ENCODE assay signal across 8 cellular contexts in the genomic region with DNA sequence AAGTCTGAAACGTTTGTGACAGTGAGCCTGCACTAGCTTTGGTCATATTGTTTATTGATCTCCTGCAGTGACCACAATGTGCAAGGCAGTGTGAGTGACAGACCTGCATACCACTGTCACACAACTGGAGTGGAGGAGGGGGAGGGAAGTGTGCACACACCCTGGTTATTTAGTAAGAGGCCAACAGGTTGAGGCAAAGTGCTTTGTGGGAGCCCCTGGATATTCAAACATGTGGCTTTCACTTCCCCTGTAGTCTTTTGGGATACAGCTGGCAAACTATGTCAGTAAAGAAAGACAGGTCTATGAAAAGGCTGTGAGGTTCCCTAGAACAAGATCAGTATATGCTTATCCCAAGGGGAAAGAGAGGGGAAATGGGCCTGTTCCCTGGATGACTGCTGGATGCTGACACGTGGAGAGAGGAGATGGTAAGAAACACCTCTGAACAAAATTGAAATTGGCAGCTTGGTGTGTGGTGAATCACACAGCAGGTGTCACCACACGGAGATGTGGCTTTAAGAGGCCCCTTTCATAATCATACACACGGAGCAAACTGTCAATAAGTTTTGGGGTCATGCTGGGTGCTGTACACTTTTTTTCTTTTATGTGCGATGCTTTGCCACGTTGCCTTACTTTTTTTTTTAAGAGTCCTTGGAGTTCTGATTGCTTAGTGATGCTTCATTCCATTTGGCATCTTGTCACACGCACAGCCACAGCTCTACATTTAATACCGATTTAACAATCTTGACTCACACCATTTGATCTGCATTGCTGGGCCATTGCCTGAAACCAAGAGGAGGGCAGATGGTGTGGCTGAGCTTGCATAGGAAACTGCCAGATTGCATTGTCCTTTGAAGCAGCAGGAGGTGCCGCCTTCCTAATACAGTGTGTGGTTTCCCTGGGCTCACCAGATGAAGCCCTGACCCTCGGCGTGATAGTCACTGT. TPM values are rescaled to one million over a fixed set of nuclear protein-coding genes. Genes with fewer than 3 reads are reported as not detected.
DNase-seq lines count a peak whose midpoint lies in the region; ATAC-seq and TF ChIP-seq lines count a peak whose summit lies in the region.

No MANE protein-coding gene starts in this region.

- H3K27me3 Mint-ChIP-seq in activated naive CD8-positive, alpha-beta T cell treated with anti-CD3 and anti-CD28 coated beads, Interleukin-2, amount 50 U/mL, for 24 hours: peaks cover 7% of the 10 kb centered on the region

- ATAC-seq in GM19035 (IDR thresholded peaks at IDR 0.05; ENCODE audit: unreplicated experiment): peak; percentile 67
- ATAC-seq in activated naive CD8-positive, alpha-beta T cell treated with anti-CD3 and anti-CD28 coated beads, Interleukin-2, amount 50 U/mL, for 24 hours: peak; percentile 69

- no peaks in the 10 kb centered on the region for H3K36me3 Mint-ChIP-seq in activated naive CD8-positive, alpha-beta T cell treated with anti-CD3 and anti-CD28 coated beads, Interleukin-2, amount 50 U/mL, for 24 hours (ENCODE audit: low read depth)

- no peak overlapping the region for H3K4me3 ChIP-seq in skeletal muscle satellite cell (ENCODE audit: low read length)
- no peak overlapping the region for H3K4me3 ChIP-seq in coronary artery

- H3K27me3 ChIP-seq in skeletal muscle satellite cell (ENCODE audit: control insufficient read depth, insufficient read depth, low read length): no peaks in the 10 kb centered on the region

- peaks cover 23% of the 10 kb centered on the region for H3K4me1 ChIP-seq in skeletal muscle satellite cell (ENCODE audit: control insufficient read depth, insufficient read depth, low read length)

- H3K9ac ChIP-seq in skeletal muscle satellite cell (ENCODE audit: low read depth, low read length): no peak overlapping the region

- no peaks in the 10 kb centered on the region for H3K9me3 Mint-ChIP-seq in activated naive CD8-positive, alpha-beta T cell treated with anti-CD3 and anti-CD28 coated beads, Interleukin-2, amount 50 U/mL, for 24 hours

- DNase-seq in AG09319 (ENCODE audit: extremely low read depth, low read depth) (peak; percentile 87), LHCN-M2 (ENCODE audit: low read depth) (peak; percentile 95), foreskin melanocyte (no peak), coronary artery (ENCODE audit: low spot score) (no peak)
- DNase-seq in activated naive CD8-positive, alpha-beta T cell treated with anti-CD3 and anti-CD28 coated beads, Interleukin-2, amount 50 U/mL, for 24 hours: no peak
- no peak for DNase-seq in central memory CD4-positive, alpha-beta T cell

- H3K4me3 Mint-ChIP-seq in activated naive CD8-positive, alpha-beta T cell treated with anti-CD3 and anti-CD28 coated beads, Interleukin-2, amount 50 U/mL, for 24 hours: no peak overlapping the region

- peak overlapping the region; percentile 18 for H3K4me2 ChIP-seq in skeletal muscle satellite cell (ENCODE audit: low read length)

- H3K9me3 ChIP-seq in skeletal muscle satellite cell (replicated peaks; ENCODE audit: low read length): no peaks in the 10 kb centered on the region

- H3K4me1 Mint-ChIP-seq in activated naive CD8-positive, alpha-beta T cell treated with anti-CD3 and anti-CD28 coated beads, Interleukin-2, amount 50 U/mL, for 24 hours: peaks cover 14% of the 10 kb centered on the region

- no peak overlapping the region for H3K27ac Mint-ChIP-seq in activated naive CD8-positive, alpha-beta T cell treated with anti-CD3 and anti-CD28 coated beads, Interleukin-2, amount 50 U/mL, for 24 hours

- TF ChIP-seq CTCF in AG09319 (IDR thresholded peaks at IDR 0.05; ENCODE audit: low read depth, low read length) (no peak), coronary artery (IDR thresholded peaks at IDR 0.05) (no peak)

- H3K36me3 ChIP-seq in skeletal muscle satellite cell (ENCODE audit: insufficient read depth, low read length): no peaks in the 10 kb centered on the region

- H3K27ac ChIP-seq in coronary artery: no peak overlapping the region

RNA-seq across cellular contexts. Expression of gene OSBP2, which starts 11.3 kb away (rescaled TPM):
- 18.7 and 24.4 TPM in 2 replicates for total RNA-seq in LHCN-M2 (2014; rRNA removed)
- polyA plus RNA-seq in LHCN-M2 (2012): 13.6 TPM
- 3.8 and 4.4 TPM in 2 replicates for total RNA-seq in skeletal muscle satellite cell (2012; rRNA removed)

RNA-seq across cellular contexts. Expression of gene DUSP18, which starts 38.3 kb away (rescaled TPM):
- total RNA-seq in LHCN-M2 (2014; rRNA removed): 6.8 and 11.9 TPM in 2 replicates
- polyA plus RNA-seq in LHCN-M2 (2012): 6.5 TPM
- 15.7 and 18.1 TPM in 2 replicates for total RNA-seq in skeletal muscle satellite cell (2012; rRNA removed)

Comparison
In these comparisons a context has a peak if more than half of its experiments do, and no peak if none do; other contexts are left out.
1. DNase-seq: peak in AG09319 (single experiment) and LHCN-M2 (single experiment); none in activated naive CD8-positive, alpha-beta T cell treated with anti-CD3 and anti-CD28 coated beads, Interleukin-2, amount 50 U/mL, for 24 hours (single experiment), foreskin melanocyte (single experiment), coronary artery (single experiment) and central memory CD4-positive, alpha-beta T cell (single experiment).